In genomic region chr3:101819649-101820202, GRCh38 we compare ENCODE assay signal across 13 cellular contexts. TPM values are rescaled to one million over a fixed set of nuclear protein-coding genes. Genes with fewer than 3 reads are reported as not detected.
DNase-seq lines count a peak whose midpoint lies in the region; ATAC-seq and TF ChIP-seq lines count a peak whose summit lies in the region.
"Had no signal": no experiment of that assay in that cellular context is flagged by ENCODE, and none has a peak within 500 bp of the region (broad histone marks: within the 10 kb centered on the region; RNA-seq: fewer than 3 reads in every experiment).

No MANE protein-coding gene starts in this region.

- no peaks in the 10 kb centered on the region for H3K27me3 ChIP-seq in thyroid gland
- H3K27me3 ChIP-seq in hepatocyte = no peaks in the 10 kb centered on the region

- DNase-seq in naive B cell = no peak
- no peak for DNase-seq in NCI-H1930 (lab: John Stamatoyannopoulos, UW)
- DNase-seq in thyroid gland = no peak
- no peak for DNase-seq in hepatocyte (ENCODE audit: low spot score)
- DNase-seq: activated T-cell treated with anti-CD3 and anti-CD28 coated beads for 4 hours; CD8-positive, alpha-beta T cell; NCI-H1417; NCI-H524 treated with DMSO at 0.1 percent for 48 hours; substantia nigra had no signal

- H3K4me3 ChIP-seq in thyroid gland (replicated peaks in 1 of 3) (no peak overlapping the region), hepatocyte (no peak overlapping the region)

- TF ChIP-seq CTCF in thyroid gland (IDR thresholded peaks at IDR 0.05) (no peak), hepatocyte (IDR thresholded peaks at IDR 0.05; ENCODE audit: poor library complexity) (no peak)

- H3K4me1 ChIP-seq in thyroid gland = peaks cover 0 to 3% of the 10 kb centered on the region in 2 donors
- peaks cover 5% of the 10 kb centered on the region for H3K4me1 ChIP-seq in hepatocyte (ENCODE audit: insufficient read depth)

- no peak overlapping the region for H2AFZ ChIP-seq in hepatocyte

- 91 to 96% methylated on average over 2 of the region's 2 CpGs for WGBS in thyroid gland, 2 donors
- 92% methylated on average over 2 of the region's 2 CpGs for WGBS in hepatocyte (ENCODE audit: low lambda C conversion rate, missing lambda C conversion rate)

- no peak overlapping the region for H3K4me2 ChIP-seq in hepatocyte

- H3K36me3 ChIP-seq in thyroid gland = peaks cover 4 to 5% of the 10 kb centered on the region in 2 donors
- H3K36me3 ChIP-seq in hepatocyte (replicated peaks; ENCODE audit: insufficient read depth, low read depth) = no peaks in the 10 kb centered on the region

- H3K4me3 Mint-ChIP-seq in IgD-negative memory B cell (no peak overlapping the region), naive B cell (peak overlapping the region in 2 of 8 donors; percentile 1 to 6)
- H3K4me3 Mint-ChIP-seq: CD8-positive, alpha-beta T cell had no signal

- H3K79me2 ChIP-seq in hepatocyte = peaks cover 2% of the 10 kb centered on the region

- H3K27me3 Mint-ChIP-seq in IgD-negative memory B cell (no peaks in the 10 kb centered on the region), naive B cell (no peaks in the 10 kb centered on the region)

- no peaks in the 10 kb centered on the region for H3K9me3 Mint-ChIP-seq in IgD-negative memory B cell
- no peaks in the 10 kb centered on the region for H3K9me3 Mint-ChIP-seq in naive B cell
- H3K9me3 Mint-ChIP-seq: CD8-positive, alpha-beta T cell had no signal

- H3K9me2 ChIP-seq in hepatocyte (replicated peaks; ENCODE audit: insufficient read depth) = no peaks in the 10 kb centered on the region

- H3K9me3 ChIP-seq in thyroid gland (no peaks in the 10 kb centered on the region), hepatocyte (ENCODE audit: low read depth) (no peaks in the 10 kb centered on the region)

- H3K27ac ChIP-seq in thyroid gland = no peak overlapping the region
- no peak overlapping the region for H3K27ac ChIP-seq in hepatocyte

- H3K36me3 Mint-ChIP-seq in IgD-negative memory B cell (peaks cover 11% of the 10 kb centered on the region), naive B cell (peaks cover 0 to 20% of the 10 kb centered on the region in 2 donors)

- H4K20me1 ChIP-seq in hepatocyte (ENCODE audit: insufficient read depth, poor library complexity, severe bottlenecking) = no peaks in the 10 kb centered on the region

- H3K4me1 Mint-ChIP-seq in IgD-negative memory B cell (peaks cover 10 to 38% (median 32%) of the 10 kb centered on the region in 3 donors), naive B cell (peaks cover 19 to 43% (median 35%) of the 10 kb centered on the region in 3 donors)

- ATAC-seq in GM18868 (IDR thresholded peaks at IDR 0.05; ENCODE audit: unreplicated experiment) (peak; percentile 91), HG02623 (IDR thresholded peaks at IDR 0.05; ENCODE audit: unreplicated experiment) (peak; percentile 46), naive B cell (ENCODE audit: low read depth in 2 of 2) (peak; percentile 63 to 68)
- ATAC-seq: CD8-positive, alpha-beta T cell; HCT116 had no signal

- H3K27ac Mint-ChIP-seq in IgD-negative memory B cell (peak overlapping the region in 2 of 3 donors; percentile 6 to 55), naive B cell (peak overlapping the region in 1 of 6 donors; percentile 62)

- intact Hi-C loops in thyroid gland (cut with DNase I) = no loop called here

- no peak for TF ChIP-seq POLR2A in thyroid gland (IDR thresholded peaks at IDR 0.05)

RNA-seq across cellular contexts. Expression of gene NFKBIZ, which starts 29.6 kb away (rescaled TPM):
- polyA plus RNA-seq in IgD-negative memory B cell = 10.1 TPM
- 10 to 100 TPM in 5 of 6 donors, 1 to 10 TPM in 1; 7.4 to 28.5 (median 21.9) TPM for polyA plus RNA-seq in naive B cell (ENCODE audit: low read depth in 6 of 6)
- 100 to 1,000 TPM in 1 of 4 donors, 10 to 100 TPM in 3; 37.5 to 132 (median 56.9) TPM for total RNA-seq in thyroid gland
- total RNA-seq in hepatocyte = 164 and 182 TPM in 2 replicates
- 160 and 192 TPM in 2 replicates for polyA plus RNA-seq in hepatocyte

RNA-seq across cellular contexts. Expression of gene NXPE3, which starts 40.7 kb away (rescaled TPM):
- 30.4 TPM for polyA plus RNA-seq in IgD-negative memory B cell
- polyA plus RNA-seq in naive B cell (ENCODE audit: low read depth in 6 of 6) = 10 to 100 TPM; 15.8 to 30.2 (median 21.8) TPM
- 10 to 100 TPM; 10.5 to 18.9 (median 13.2) TPM for total RNA-seq in thyroid gland
- total RNA-seq in hepatocyte = 5.1 and 5.9 TPM in 2 replicates
- 5.8 and 5.9 TPM in 2 replicates for polyA plus RNA-seq in hepatocyte
